30 cellular contexts compared by ENCODE assay signal in the genomic region with DNA sequence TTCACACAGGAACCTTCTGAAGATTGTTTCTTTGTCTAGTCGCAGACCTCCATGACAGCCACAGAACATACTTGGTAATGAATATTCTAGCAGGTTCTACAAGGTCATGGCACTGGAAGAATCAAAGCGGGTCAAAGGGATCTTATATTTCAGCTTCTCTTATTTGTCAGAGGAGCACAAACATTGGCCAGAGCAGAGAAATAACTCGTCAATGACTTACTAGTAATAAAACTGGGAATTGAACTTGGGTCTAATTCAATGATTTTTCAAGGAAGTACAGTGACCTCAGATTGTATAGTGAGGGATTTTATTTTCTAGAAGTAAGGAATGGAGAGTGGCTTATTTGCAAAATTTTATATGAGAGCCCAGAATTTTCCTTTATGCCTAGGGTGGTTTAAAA.
"Had no signal": no experiment of that assay in that cellular context is flagged by ENCODE, and none has a peak within 500 bp of the region (broad histone marks: within the 10 kb centered on the region; RNA-seq: fewer than 3 reads in every experiment).

No MANE protein-coding gene starts in this region.

- DNase-seq: activated CD4-positive, alpha-beta memory T cell treated with anti-CD3 and anti-CD28 coated beads for 36 hours; activated CD4-positive, alpha-beta T cell treated with anti-CD3 and anti-CD28 coated beads for 36 hours; activated CD4-positive, alpha-beta T cell treated with anti-CD3 and anti-CD28 coated beads, Interleukin-2, amount 10 ng/mL, durations not matched to agents 24 days and 14 days; activated CD4-positive, CD25-positive, alpha-beta regulatory T cell; activated CD4-positive, CD25-positive, alpha-beta regulatory T cell treated with anti-CD3 and anti-CD28 coated beads, Interleukin-2, amount 50 U/mL, for 72 hours; activated CD8-positive, alpha-beta memory T cell treated with anti-CD3 and anti-CD28 coated beads, Interleukin-2, amount 10 ng/mL, durations not matched to agents 7 days and 5 days; activated CD8-positive, alpha-beta memory T cell treated with anti-CD3 and anti-CD28 coated beads, Interleukin-2, amount 50 U/mL, for 4 hours; activated CD8-positive, alpha-beta T cell treated with anti-CD3 and anti-CD28 coated beads, Interleukin-2, amount 10 ng/mL, durations not matched to agents 7 days and 5 days; activated effector memory CD4-positive, alpha-beta T cell treated with anti-CD3 and anti-CD28 coated beads, Interleukin-2, amount 50 U/mL, for 16 hours; activated naive CD4-positive, alpha-beta T cell treated with anti-CD3 and anti-CD28 coated beads for 36 hours; activated naive CD8-positive, alpha-beta T cell treated with anti-CD3 and anti-CD28 coated beads, Interleukin-2, amount 10 ng/mL, durations not matched to agents 7 days and 5 days; activated T-cell treated with anti-CD3 and anti-CD28 coated beads, Interleukin-2, amount 50 U/mL, for 1 hour; activated T-cell treated with anti-CD3 and anti-CD28 coated beads, Interleukin-2, amount 50 U/mL, for 48 hours; brain microvascular endothelial cell; effector CD4-positive, alpha-beta T cell; effector memory CD8-positive, alpha-beta T cell; erythroblast; foreskin keratinocyte; T-helper 2 cell had no signal

- H3K9me3 Mint-ChIP-seq: activated CD4-positive, alpha-beta memory T cell treated with anti-CD3 and anti-CD28 coated beads for 36 hours; activated CD4-positive, alpha-beta T cell treated with anti-CD3 and anti-CD28 coated beads, Interleukin-2, amount 10 ng/mL, durations not matched to agents 24 days and 14 days; activated naive CD4-positive, alpha-beta T cell treated with anti-CD3 and anti-CD28 coated beads for 36 hours; activated naive CD4-positive, alpha-beta T cell treated with anti-CD3 and anti-CD28 coated beads, Interleukin-2, amount 50 U/mL, for 72 hours; activated naive CD8-positive, alpha-beta T cell treated with anti-CD3 and anti-CD28 coated beads, Interleukin-2, amount 10 ng/mL, durations not matched to agents 7 days and 5 days; activated T-helper 1 cell treated with anti-CD3 and anti-CD28 coated beads, Interleukin-12 subunit alpha, Interleukin-12 subunit beta, Interleukin-2, Interleukin-4 antibody, amounts not matched to agents 30 ng/mL and 10 ng/mL and 1 ng/mL, durations not matched to agents 14 hours and 24 hours and 36 hours; activated T-helper 2 cell treated with anti-CD3 and anti-CD28 coated beads, Interferon-gamma antibody, Interleukin-2, Interleukin-4, amounts not matched to agents 10 μg/mL and 5 μg/mL and 100 μg/mL, durations not matched to agents 14 hours and 24 hours and 36 hours; central memory CD8-positive, alpha-beta T cell; dendritic cell treated with granulocyte-macrophage colony-stimulating factor and Interleukin-4, amounts not matched to agents 40 ng/mL and 50 ng/mL, for 4 days; effector memory CD8-positive, alpha-beta T cell had no signal

- H3K4me1 ChIP-seq: ascending aorta, gastroesophageal sphincter had no signal

- H3K9me3 ChIP-seq: ascending aorta, esophagus muscularis mucosa, gastroesophageal sphincter had no signal

- H3K4me1 Mint-ChIP-seq: activated CD4-positive, alpha-beta T cell treated with anti-CD3 and anti-CD28 coated beads for 36 hours; activated CD4-positive, alpha-beta T cell treated with anti-CD3 and anti-CD28 coated beads, Interleukin-2, amount 10 ng/mL, durations not matched to agents 24 days and 14 days; activated CD8-positive, alpha-beta memory T cell treated with anti-CD3 and anti-CD28 coated beads, Interleukin-2, amount 10 ng/mL, durations not matched to agents 7 days and 5 days; activated naive CD8-positive, alpha-beta T cell treated with anti-CD3 and anti-CD28 coated beads, Interleukin-2, amount 10 ng/mL, durations not matched to agents 7 days and 5 days had no signal

- H3K36me3 ChIP-seq: ascending aorta, brain microvascular endothelial cell, esophagus muscularis mucosa, gastroesophageal sphincter had no signal

- H3K4me3 Mint-ChIP-seq: activated CD4-positive, alpha-beta memory T cell treated with anti-CD3 and anti-CD28 coated beads for 36 hours; activated CD4-positive, alpha-beta T cell treated with anti-CD3 and anti-CD28 coated beads for 36 hours; activated CD4-positive, alpha-beta T cell treated with anti-CD3 and anti-CD28 coated beads, Interleukin-2, amount 10 ng/mL, durations not matched to agents 24 days and 14 days; activated CD8-positive, alpha-beta memory T cell treated with anti-CD3 and anti-CD28 coated beads, Interleukin-2, amount 10 ng/mL, durations not matched to agents 7 days and 5 days; activated CD8-positive, alpha-beta T cell treated with anti-CD3 and anti-CD28 coated beads, Interleukin-2, amount 10 ng/mL, durations not matched to agents 7 days and 5 days; activated naive CD4-positive, alpha-beta T cell treated with anti-CD3 and anti-CD28 coated beads for 36 hours; activated naive CD8-positive, alpha-beta T cell treated with anti-CD3 and anti-CD28 coated beads, Interleukin-2, amount 10 ng/mL, durations not matched to agents 7 days and 5 days; activated T-helper 1 cell treated with anti-CD3 and anti-CD28 coated beads, Interleukin-12 subunit alpha, Interleukin-12 subunit beta, Interleukin-2, Interleukin-4 antibody, amounts not matched to agents 30 ng/mL and 10 ng/mL and 1 ng/mL, durations not matched to agents 14 hours and 24 hours and 36 hours; central memory CD8-positive, alpha-beta T cell; dendritic cell treated with granulocyte-macrophage colony-stimulating factor and Interleukin-4, amounts not matched to agents 40 ng/mL and 50 ng/mL, for 4 days; effector memory CD8-positive, alpha-beta T cell had no signal

- H3K4me3 ChIP-seq: ascending aorta, coronary artery, dorsolateral prefrontal cortex, esophagus muscularis mucosa, gastroesophageal sphincter had no signal

- H3K36me3 Mint-ChIP-seq: activated CD4-positive, alpha-beta memory T cell treated with anti-CD3 and anti-CD28 coated beads for 36 hours; activated CD8-positive, alpha-beta memory T cell treated with anti-CD3 and anti-CD28 coated beads, Interleukin-2, amount 10 ng/mL, durations not matched to agents 7 days and 5 days; activated naive CD4-positive, alpha-beta T cell treated with anti-CD3 and anti-CD28 coated beads, Interleukin-2, amount 50 U/mL, for 72 hours; activated naive CD8-positive, alpha-beta T cell treated with anti-CD3 and anti-CD28 coated beads, Interleukin-2, amount 10 ng/mL, durations not matched to agents 7 days and 5 days had no signal

- H3K27me3 Mint-ChIP-seq: activated CD4-positive, alpha-beta memory T cell treated with anti-CD3 and anti-CD28 coated beads for 36 hours had no signal

- H3K27ac ChIP-seq: ascending aorta, brain microvascular endothelial cell, coronary artery, esophagus muscularis mucosa, foreskin keratinocyte, gastroesophageal sphincter had no signal

- H3K27ac Mint-ChIP-seq: activated CD4-positive, alpha-beta memory T cell treated with anti-CD3 and anti-CD28 coated beads for 36 hours; activated CD4-positive, alpha-beta T cell treated with anti-CD3 and anti-CD28 coated beads for 36 hours; activated CD4-positive, alpha-beta T cell treated with anti-CD3 and anti-CD28 coated beads, Interleukin-2, amount 10 ng/mL, durations not matched to agents 24 days and 14 days; activated CD8-positive, alpha-beta memory T cell treated with anti-CD3 and anti-CD28 coated beads, Interleukin-2, amount 10 ng/mL, durations not matched to agents 7 days and 5 days; activated CD8-positive, alpha-beta T cell treated with anti-CD3 and anti-CD28 coated beads, Interleukin-2, amount 10 ng/mL, durations not matched to agents 7 days and 5 days; activated naive CD4-positive, alpha-beta T cell treated with anti-CD3 and anti-CD28 coated beads for 36 hours; activated naive CD4-positive, alpha-beta T cell treated with anti-CD3 and anti-CD28 coated beads, Interleukin-2, amount 50 U/mL, for 72 hours; activated naive CD8-positive, alpha-beta T cell treated with anti-CD3 and anti-CD28 coated beads, Interleukin-2, amount 10 ng/mL, durations not matched to agents 7 days and 5 days; activated T-helper 1 cell treated with anti-CD3 and anti-CD28 coated beads, Interleukin-12 subunit alpha, Interleukin-12 subunit beta, Interleukin-2, Interleukin-4 antibody, amounts not matched to agents 30 ng/mL and 10 ng/mL and 1 ng/mL, durations not matched to agents 14 hours and 24 hours and 36 hours; activated T-helper 2 cell treated with anti-CD3 and anti-CD28 coated beads, Interferon-gamma antibody, Interleukin-2, Interleukin-4, amounts not matched to agents 10 μg/mL and 5 μg/mL and 100 μg/mL, durations not matched to agents 14 hours and 24 hours and 36 hours; dendritic cell treated with granulocyte-macrophage colony-stimulating factor and Interleukin-4, amounts not matched to agents 40 ng/mL and 50 ng/mL, for 4 days; effector memory CD8-positive, alpha-beta T cell had no signal

- FAIRE-seq: bronchial epithelial cell had no signal

- H3K27me3 ChIP-seq: ascending aorta, brain microvascular endothelial cell, foreskin keratinocyte had no signal

- ATAC-seq: activated CD4-positive, alpha-beta T cell treated with anti-CD3 and anti-CD28 coated beads for 36 hours; activated CD8-positive, alpha-beta memory T cell treated with anti-CD3 and anti-CD28 coated beads, Interleukin-2, amount 10 ng/mL, durations not matched to agents 7 days and 5 days; activated CD8-positive, alpha-beta T cell treated with anti-CD3 and anti-CD28 coated beads, Interleukin-2, amount 10 ng/mL, durations not matched to agents 7 days and 5 days; activated naive CD4-positive, alpha-beta T cell treated with anti-CD3 and anti-CD28 coated beads, Interleukin-2, amount 50 U/mL, for 72 hours; effector memory CD8-positive, alpha-beta T cell; gastroesophageal sphincter had no signal
